Comparison of ENCODE assay signal across 21 cellular contexts in genomic region chr5:56825222-56825824, GRCh38. TPM values are rescaled to one million over a fixed set of nuclear protein-coding genes. Genes with fewer than 3 reads are reported as not detected.
DNase-seq lines count a peak whose midpoint lies in the region; ATAC-seq and TF ChIP-seq lines count a peak whose summit lies in the region.
"Had no signal": no experiment of that assay in that cellular context is flagged by ENCODE, and none has a peak within 500 bp of the region (broad histone marks: within the 10 kb centered on the region; RNA-seq: fewer than 3 reads in every experiment).

No MANE protein-coding gene starts in this region.

- H3K9ac ChIP-seq in BLaER1 treated with 17β-estradiol and CSF1 and Interleukin-3, amounts not matched to agents 10 nM and 100 nM: peak overlapping the region in 4 of 11 experiments; percentile 19 to 50 (median 32); a peak in 6 of 22 replicates

- H3K27ac ChIP-seq in BLaER1 treated with 17β-estradiol and CSF1 and Interleukin-3, amounts not matched to agents 10 nM and 100 nM: peak overlapping the region in 8 of 11 experiments; percentile 3 to 60 (median 34); a peak in 15 of 22 replicates
- H3K27ac ChIP-seq in CD8-positive, alpha-beta T cell (ENCODE audit: low read depth, low read length): no peak overlapping the region
- H3K27ac ChIP-seq: suprapubic skin had no signal

- CTCF ChIA-PET in CD8-positive, alpha-beta T cell (lab: Charles Lee): interaction anchor here (2.3 kb wide), 1 partner anchor 13 kb away, joined by 14 read pairs; no protein-coding TSS in a partner anchor
- CTCF ChIA-PET in activated B cell treated with CpG ODN at 0.5 μM for 24 hours (lab: Charles Lee): no interaction called here

- peak overlapping the region; percentile 72 to 98 (median 94) for H3K4me2 ChIP-seq in BLaER1 treated with 17β-estradiol and CSF1 and Interleukin-3, amounts not matched to agents 10 nM and 100 nM

- ATAC-seq in CD8-positive, alpha-beta T cell: no peak
- ATAC-seq in activated B cell treated with CpG ODN at 0.5 μM for 24 hours (ENCODE audit: low read depth): no peak
- ATAC-seq in naive thymus-derived CD8-positive, alpha-beta T cell: no peak
- ATAC-seq: mucosa of descending colon, sciatic nerve had no signal

- H3K4me3 Mint-ChIP-seq in CD8-positive, alpha-beta T cell: peak overlapping the region; percentile 15
- peak overlapping the region; percentile 17 for H3K4me3 Mint-ChIP-seq in activated B cell treated with CpG ODN at 0.5 μM for 24 hours
- peak overlapping the region in 7 of 10 donors; percentile 7 to 42 (median 19) for H3K4me3 Mint-ChIP-seq in naive thymus-derived CD8-positive, alpha-beta T cell
- H3K4me3 Mint-ChIP-seq: H9 had no signal

- peaks cover 11% of the 10 kb centered on the region for H3K36me3 Mint-ChIP-seq in CD8-positive, alpha-beta T cell
- H3K36me3 Mint-ChIP-seq in activated B cell treated with CpG ODN at 0.5 μM for 24 hours (ENCODE audit: low read depth): peaks cover 61% of the 10 kb centered on the region
- H3K36me3 Mint-ChIP-seq in naive thymus-derived CD8-positive, alpha-beta T cell: peaks cover 0 to 5% (median 0%) of the 10 kb centered on the region in 3 donors

- POLR2A ChIA-PET in CD8-positive, alpha-beta T cell (lab: Charles Lee): no interaction called here
- POLR2A ChIA-PET in activated B cell treated with CpG ODN at 0.5 μM for 24 hours (lab: Charles Lee): interaction anchor here (1.2 kb wide), 1 partner anchor 155 kb away, joined by 3 read pairs; no protein-coding TSS in a partner anchor
- POLR2A ChIA-PET in naive thymus-derived CD8-positive, alpha-beta T cell (lab: Charles Lee): no interaction called here

- H3K9me3 Mint-ChIP-seq in CD8-positive, alpha-beta T cell: no peaks in the 10 kb centered on the region
- no peaks in the 10 kb centered on the region for H3K9me3 Mint-ChIP-seq in activated B cell treated with CpG ODN at 0.5 μM for 24 hours
- H3K9me3 Mint-ChIP-seq in naive thymus-derived CD8-positive, alpha-beta T cell: no peaks in the 10 kb centered on the region
- H3K9me3 Mint-ChIP-seq: activated T-helper 2 cell treated with anti-CD3 and anti-CD28 coated beads, Interferon-gamma antibody, Interleukin-2, Interleukin-4, amounts not matched to agents 10 μg/mL and 5 μg/mL and 100 μg/mL, durations not matched to agents 14 hours and 24 hours and 36 hours; H9 had no signal

- no peak for TF ChIP-seq CTCF in CD8-positive, alpha-beta T cell (IDR thresholded peaks at IDR 0.05)
- TF ChIP-seq CTCF in activated B cell treated with CpG ODN at 0.5 μM for 24 hours (IDR thresholded peaks at IDR 0.05): no peak
- no peak for TF ChIP-seq CTCF in GM10266 (IDR thresholded peaks at IDR 0.05; ENCODE audit: control insufficient read depth, insufficient read depth, low read depth, missing control alignments)

- H4K20me1 ChIP-seq in BLaER1 treated with 17β-estradiol and CSF1 and Interleukin-3, amounts not matched to agents 10 nM and 100 nM: peaks cover 82 to 100% (median 100%) of the 10 kb centered on the region in 11 experiments

- peaks cover 86% of the 10 kb centered on the region for H3K4me1 Mint-ChIP-seq in CD8-positive, alpha-beta T cell (ENCODE audit: low read depth)
- peaks cover 96% of the 10 kb centered on the region for H3K4me1 Mint-ChIP-seq in activated B cell treated with CpG ODN at 0.5 μM for 24 hours
- peaks cover 50 to 97% (median 83%) of the 10 kb centered on the region in 4 donors for H3K4me1 Mint-ChIP-seq in naive thymus-derived CD8-positive, alpha-beta T cell

- peak overlapping the region; percentile 58 for H3K27ac Mint-ChIP-seq in CD8-positive, alpha-beta T cell
- peak overlapping the region; percentile 51 for H3K27ac Mint-ChIP-seq in activated B cell treated with CpG ODN at 0.5 μM for 24 hours
- H3K27ac Mint-ChIP-seq in naive thymus-derived CD8-positive, alpha-beta T cell: peak overlapping the region in 8 of 10 donors; percentile 11 to 75 (median 41)
- H3K27ac Mint-ChIP-seq: activated T-helper 2 cell treated with anti-CD3 and anti-CD28 coated beads, Interferon-gamma antibody, Interleukin-2, Interleukin-4, amounts not matched to agents 10 μg/mL and 5 μg/mL and 100 μg/mL, durations not matched to agents 14 hours and 24 hours and 36 hours; H9 had no signal

- intact Hi-C loops in CD8-positive, alpha-beta T cell (cut with DNase I, micrococcal nuclease): no loop called here
- intact Hi-C loops in activated B cell treated with CpG ODN at 0.5 μM for 24 hours (cut with micrococcal nuclease): no loop called here

- H3K27me3 Mint-ChIP-seq in CD8-positive, alpha-beta T cell (ENCODE audit: low read depth): no peaks in the 10 kb centered on the region
- no peaks in the 10 kb centered on the region for H3K27me3 Mint-ChIP-seq in activated B cell treated with CpG ODN at 0.5 μM for 24 hours
- H3K27me3 Mint-ChIP-seq in naive thymus-derived CD8-positive, alpha-beta T cell: no peaks in the 10 kb centered on the region

- H3K4me1 ChIP-seq in BLaER1 treated with 17β-estradiol and CSF1 and Interleukin-3, amounts not matched to agents 10 nM and 100 nM: peaks cover 89 to 100% (median 100%) of the 10 kb centered on the region in 10 experiments
- H3K4me1 ChIP-seq in CD8-positive, alpha-beta T cell (ENCODE audit: insufficient read depth, low read length): peaks cover 70% of the 10 kb centered on the region

- H3K9me3 ChIP-seq in BLaER1 treated with 17β-estradiol and CSF1 and Interleukin-3, amounts not matched to agents 10 nM and 100 nM (replicated peaks in 1 of 11): no peaks in the 10 kb centered on the region
- no peaks in the 10 kb centered on the region for H3K9me3 ChIP-seq in CD8-positive, alpha-beta T cell (ENCODE audit: low read length)
- H3K9me3 ChIP-seq: BE2C, mucosa of descending colon, suprapubic skin had no signal

- H3K27me3 ChIP-seq in BLaER1 treated with 17β-estradiol and CSF1 and Interleukin-3, amounts not matched to agents 10 nM and 100 nM: no peaks in the 10 kb centered on the region
- no peaks in the 10 kb centered on the region for H3K27me3 ChIP-seq in CD8-positive, alpha-beta T cell (ENCODE audit: insufficient read depth, low read length)
- H3K27me3 ChIP-seq: BE2C, suprapubic skin had no signal

- H3K4me3 ChIP-seq in BLaER1 treated with 17β-estradiol and CSF1 and Interleukin-3, amounts not matched to agents 10 nM and 100 nM: no peak overlapping the region
- no peak overlapping the region for H3K4me3 ChIP-seq in CD8-positive, alpha-beta T cell (ENCODE audit: low read depth, low read length)
- H3K4me3 ChIP-seq: mucosa of descending colon, suprapubic skin had no signal

- H3K36me3 ChIP-seq in BLaER1 treated with 17β-estradiol and CSF1 and Interleukin-3, amounts not matched to agents 10 nM and 100 nM: peaks cover 14 to 74% (median 40%) of the 10 kb centered on the region in 11 experiments; a peak in 18 of 22 replicates
- H3K36me3 ChIP-seq in CD8-positive, alpha-beta T cell (ENCODE audit: insufficient read depth, low read length): no peaks in the 10 kb centered on the region
- H3K36me3 ChIP-seq: suprapubic skin had no signal

- no peak for DNase-seq in CD8-positive, alpha-beta T cell
- DNase-seq in activated B cell treated with CpG ODN at 0.5 μM for 24 hours (no peak), islet precursor cell (no peak), GM10266 (ENCODE audit: extremely low spot score) (no peak), NCI-H1092 (lab: John Stamatoyannopoulos, UW) (no peak)
- no peak for DNase-seq in naive thymus-derived CD8-positive, alpha-beta T cell
- DNase-seq: activated CD8-positive, alpha-beta memory T cell treated with anti-CD3 and anti-CD28 coated beads for 24 hours; BE2C; DMS79; H9; kidney glomerular epithelial cell; mucosa of descending colon; NCI-H1417 treated with DMSO at 0.1 percent for 48 hours; NCI-H2227 treated with DMSO at 0.1 percent for 48 hours; NK-92 treated with Interleukin-12 subunit alpha and Interleukin-12 subunit beta, amount 100 ng/mL, for 24 hours; stimulated activated CD4-positive, alpha-beta T cell treated with anti-CD3 and anti-CD28 coated beads, Interleukin-1b, Interleukin-23, amount 100 ng/mL, for 48 hours; SW 1271 had no signal

RNA-seq across cellular contexts. Expression of gene MAP3K1, which starts 10.0 kb away (rescaled TPM):
- 10 to 100 TPM; 19.1 TPM for total RNA-seq in CD8-positive, alpha-beta T cell
- 92.8 and 102 TPM in 2 replicates for total RNA-seq in activated B cell treated with CpG ODN at 0.5 μM for 24 hours
- 10 to 100 TPM; 35.6 to 38.0 TPM for total RNA-seq in naive thymus-derived CD8-positive, alpha-beta T cell
- 10 to 100 TPM; 15.3 to 20.3 (median 19.2) TPM for polyA plus RNA-seq in naive thymus-derived CD8-positive, alpha-beta T cell
